ENCODE assay signal across 8 cellular contexts in the genomic region with DNA sequence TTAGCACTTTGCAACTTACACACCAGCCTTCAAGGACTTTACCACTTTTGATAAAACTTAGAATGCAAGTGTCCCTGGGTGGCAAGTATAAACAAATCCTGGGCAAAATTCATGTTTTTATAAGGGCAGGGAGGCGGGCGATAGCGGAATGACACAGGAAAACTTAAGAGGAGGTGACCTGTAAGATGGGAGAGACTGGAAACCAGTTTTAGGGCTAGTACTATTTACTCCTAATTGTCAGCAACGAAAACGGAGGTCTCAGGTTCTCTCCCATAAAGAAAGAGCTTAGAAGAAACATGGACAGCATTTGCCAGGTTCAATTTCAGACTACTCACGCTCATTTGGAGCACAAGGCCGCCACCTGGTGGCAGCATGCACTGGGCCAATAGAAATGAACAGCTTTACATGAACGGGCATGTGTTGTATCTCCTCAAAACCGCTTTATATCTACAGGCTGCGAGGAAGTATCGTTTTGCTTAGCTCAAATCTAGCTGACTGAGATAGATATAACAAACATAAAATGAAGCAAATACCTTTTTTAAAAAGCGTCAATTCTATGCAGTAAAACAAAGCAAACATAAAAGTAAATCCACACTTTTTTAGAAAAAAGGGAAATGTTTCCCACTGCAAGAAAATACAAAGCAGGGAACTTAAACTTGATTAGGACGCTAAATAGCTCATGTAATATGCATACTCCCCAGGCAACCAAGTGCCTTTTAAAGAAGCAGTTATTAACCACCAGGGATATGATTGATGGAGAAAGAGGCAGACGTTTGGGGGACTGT. TPM values are rescaled to one million over a fixed set of nuclear protein-coding genes. Genes with fewer than 3 reads are reported as not detected.
DNase-seq lines count a peak whose midpoint lies in the region; ATAC-seq and TF ChIP-seq lines count a peak whose summit lies in the region.

No MANE protein-coding gene starts in this region.

- no peak overlapping the region for H3K27ac ChIP-seq in heart right ventricle

- intact Hi-C loops in heart right ventricle (cut with DNase I) = loop anchor here in 8 of 10 donors (1.0 to 10.0 kb wide), 11 partner anchors 276 to 836 kb away; a partner anchor contains a TSS

- H3K27me3 ChIP-seq in heart right ventricle = no peaks in the 10 kb centered on the region

- ATAC-seq in HG02678 (IDR thresholded peaks at IDR 0.05; ENCODE audit: unreplicated experiment) (peak; percentile 90), heart right ventricle (peak in 7 of 8 donors; percentile 43 to 88 (median 84)), HG02970 (IDR thresholded peaks at IDR 0.05; ENCODE audit: low FRiP score, unreplicated experiment) (no peak)

- H3K4me1 ChIP-seq in heart right ventricle = no peaks in the 10 kb centered on the region

- H3K4me3 ChIP-seq in heart right ventricle = no peak overlapping the region

- no peaks in the 10 kb centered on the region for H3K36me3 ChIP-seq in heart right ventricle

- TF ChIP-seq CTCF in GM12873 (IDR thresholded peaks at IDR 0.05; ENCODE audit: insufficient read depth, low read depth, low read length, missing control alignments) = peak; percentile 95
- TF ChIP-seq CTCF in heart right ventricle (IDR thresholded peaks at IDR 0.05) = peak; percentile 72 to 96 (median 90)

- DNase-seq in NCI-H146 (lab: John Stamatoyannopoulos, UW) (peak; percentile 78), SW480 (ENCODE audit: low spot score) (peak; percentile 86), heart right ventricle (peak; percentile 74 to 78), putamen (ENCODE audit: low spot score) (peak; percentile 88)
- peak; percentile 67 for DNase-seq in activated naive CD8-positive, alpha-beta T cell treated with anti-CD3 and anti-CD28 coated beads, Interleukin-2, amount 50 U/mL, for 16 hours (ENCODE audit: low read depth, low spot score)

- no peaks in the 10 kb centered on the region for H3K9me3 ChIP-seq in heart right ventricle

- 31% methylated on average over 14 of the region's 14 CpGs for WGBS in heart right ventricle, 2 donors

RNA-seq across cellular contexts. Expression of a gene that starts 37.6 kb away (rescaled TPM):
- total RNA-seq in heart right ventricle = not detected
- not detected for polyA plus RNA-seq in heart right ventricle

RNA-seq across cellular contexts. Expression of a gene that starts 59.1 kb away (rescaled TPM):
- not detected for total RNA-seq in heart right ventricle
- polyA plus RNA-seq in heart right ventricle = not detected

RNA-seq across cellular contexts. Expression of a gene that starts 59.3 kb away (rescaled TPM):
- not detected for total RNA-seq in heart right ventricle
- not detected for polyA plus RNA-seq in heart right ventricle
